ENCODE assay signal across 8 cellular contexts in genomic region chr1:77926561-77927357, GRCh38. TPM values are rescaled to one million over a fixed set of nuclear protein-coding genes. Genes with fewer than 3 reads are reported as not detected.
DNase-seq lines count a peak whose midpoint lies in the region; ATAC-seq and TF ChIP-seq lines count a peak whose summit lies in the region.
"Had no signal": no experiment of that assay in that cellular context is flagged by ENCODE, and none has a peak within 500 bp of the region (broad histone marks: within the 10 kb centered on the region; RNA-seq: fewer than 3 reads in every experiment).

No MANE protein-coding gene starts in this region.

- H3K27ac ChIP-seq in gastrocnemius medialis (peak overlapping the region; percentile 18 to 51 (median 36)), SJCRH30 (no peak overlapping the region), mammary epithelial cell (ENCODE audit: insufficient read depth, low read depth, low read length) (no peak overlapping the region)

- H3K4me3 ChIP-seq in gastrocnemius medialis (no peak overlapping the region), SJCRH30 (no peak overlapping the region), mammary epithelial cell (replicated peaks in 1 of 3; ENCODE audit: insufficient read depth in 1 of 3, low read depth in 2 of 3, low read length in 3 of 3) (no peak overlapping the region)

- DNase-seq in gastrocnemius medialis: no peak
- no peak for DNase-seq in SJCRH30
- no peak for DNase-seq in mammary epithelial cell
- no peak for DNase-seq in hypothalamus (lab: John Stamatoyannopoulos, UW)
- DNase-seq: NCI-H446 treated with DMSO at 0.1 percent for 48 hours had no signal

- no TSS peak for BruUV-seq in mammary epithelial cell (replicated peaks; lab: Mats Ljungman, UMichigan)

- H3K36me3 Mint-ChIP-seq in T-helper 1 cell treated with Interleukin-12 subunit alpha and Interleukin-12 subunit beta and Interleukin-4 antibody, amounts not matched to agents 30 μg/mL and 1 μg/mL, for 36 hours (ENCODE audit: low read depth): no peaks in the 10 kb centered on the region

- H3K9me3 ChIP-seq in gastrocnemius medialis: no peaks in the 10 kb centered on the region
- H3K9me3 ChIP-seq in SJCRH30 (replicated peaks): no peaks in the 10 kb centered on the region
- no peaks in the 10 kb centered on the region for H3K9me3 ChIP-seq in mammary epithelial cell (replicated peaks; ENCODE audit: insufficient read depth, low read length)

- dilution Hi-C loops in mammary epithelial cell (cut with HindIII; ENCODE audit: low sequenced_read_pairs): no loop called here

- no peak overlapping the region for H3K9ac ChIP-seq in mammary epithelial cell (ENCODE audit: insufficient read depth, low read length)

- peaks cover 5% of the 10 kb centered on the region for H3K27me3 Mint-ChIP-seq in T-helper 1 cell treated with Interleukin-12 subunit alpha and Interleukin-12 subunit beta and Interleukin-4 antibody, amounts not matched to agents 30 μg/mL and 1 μg/mL, for 36 hours (ENCODE audit: low read depth)

- H3K4me1 Mint-ChIP-seq in T-helper 1 cell treated with Interleukin-12 subunit alpha and Interleukin-12 subunit beta and Interleukin-4 antibody, amounts not matched to agents 30 μg/mL and 1 μg/mL, for 36 hours (ENCODE audit: low read depth): peaks cover 8% of the 10 kb centered on the region

- no peak overlapping the region for H3K4me2 ChIP-seq in mammary epithelial cell (ENCODE audit: insufficient read depth, low read depth, low read length)

- H3K79me2 ChIP-seq in mammary epithelial cell (ENCODE audit: insufficient read depth, low read length): no peaks in the 10 kb centered on the region

- intact Hi-C loops in gastrocnemius medialis (cut with DNase I; ENCODE audit: low total_unique reads): no loop called here
- intact Hi-C loops in mammary epithelial cell (cut with micrococcal nuclease): no loop called here

- no peak for TF ChIP-seq POLR2A in gastrocnemius medialis (IDR thresholded peaks at IDR 0.05)

- H3K4me1 ChIP-seq in gastrocnemius medialis (no peaks in the 10 kb centered on the region), SJCRH30 (0 out of 2 replicates have a peak, but pooled peaks cover 3% of the 10 kb centered on the region), mammary epithelial cell (ENCODE audit: insufficient read depth, low read length) (no peaks in the 10 kb centered on the region)

- no peak for TF ChIP-seq CTCF in gastrocnemius medialis (IDR thresholded peaks at IDR 0.05 in 4 of 5, conservative IDR thresholded peaks at IDR 0.05 in 1 of 5)
- no peak for TF ChIP-seq CTCF in mammary epithelial cell (conservative IDR thresholded peaks at IDR 0.05 in 1 of 2, IDR thresholded peaks at IDR 0.05 in 1 of 2; ENCODE audit: extremely low read depth in 1 of 2, insufficient read depth in 1 of 2, low read depth in 1 of 2, low read length in 2 of 2)

- in situ Hi-C loops in gastrocnemius medialis (cut with MboI; ENCODE audit: low sequenced_read_pairs in 4 of 4): no loop called here
- in situ Hi-C loops in mammary epithelial cell (cut with MboI; ENCODE audit: low sequenced_read_pairs in 2 of 2): no loop called here

- H3K4me3 Mint-ChIP-seq in T-helper 1 cell treated with Interleukin-12 subunit alpha and Interleukin-12 subunit beta and Interleukin-4 antibody, amounts not matched to agents 30 μg/mL and 1 μg/mL, for 36 hours: peak overlapping the region; percentile 69

- CTCF ChIA-PET in mammary epithelial cell (lab: Charles Lee; ENCODE audit: low non-redundant PET): no interaction called here

- no peaks in the 10 kb centered on the region for H3K27me3 ChIP-seq in gastrocnemius medialis
- H3K27me3 ChIP-seq in SJCRH30: no peaks in the 10 kb centered on the region
- H3K27me3 ChIP-seq in mammary epithelial cell (ENCODE audit: insufficient read depth, low read length): no peaks in the 10 kb centered on the region

- WGBS in mammary epithelial cell (ENCODE audit: low coverage, missing lambda C conversion rate): 86% methylated on average over 13 of the region's 13 CpGs

- no peak overlapping the region for H2AFZ ChIP-seq in mammary epithelial cell (ENCODE audit: low read depth, low read length)

- no peaks in the 10 kb centered on the region for H4K20me1 ChIP-seq in mammary epithelial cell (ENCODE audit: insufficient read depth, low read length)

- no peaks in the 10 kb centered on the region for H3K9me3 Mint-ChIP-seq in T-helper 1 cell treated with Interleukin-12 subunit alpha and Interleukin-12 subunit beta and Interleukin-4 antibody, amounts not matched to agents 30 μg/mL and 1 μg/mL, for 36 hours

- H3K27ac Mint-ChIP-seq in T-helper 1 cell treated with Interleukin-12 subunit alpha and Interleukin-12 subunit beta and Interleukin-4 antibody, amounts not matched to agents 30 μg/mL and 1 μg/mL, for 36 hours: peak overlapping the region; percentile 26

- H3K36me3 ChIP-seq in gastrocnemius medialis (peaks cover 0 to 100% of the 10 kb centered on the region in 2 donors), SJCRH30 (peaks cover 41% of the 10 kb centered on the region), mammary epithelial cell (ENCODE audit: insufficient read depth, low read length) (peaks cover 8% of the 10 kb centered on the region)

- peak; percentile 64 for ATAC-seq in GM18511 (IDR thresholded peaks at IDR 0.05; ENCODE audit: unreplicated experiment)
- peak; percentile 57 for ATAC-seq in HG02870 (IDR thresholded peaks at IDR 0.05; ENCODE audit: unreplicated experiment)
- ATAC-seq in gastrocnemius medialis: no peak

RNA-seq across cellular contexts. Expression of gene NEXN, which starts 38.3 kb away (rescaled TPM):
- total RNA-seq in gastrocnemius medialis (100 to 1,000 TPM; 105 to 297 (median 200) TPM), mammary epithelial cell (1 to 10 TPM; 6.3 to 8.2 TPM)
- total RNA-seq in SJCRH30 (2014; rRNA removed; shearing (Covaris generic)): 6.9 and 9.0 TPM in 2 replicates
- polyA plus RNA-seq in mammary epithelial cell: 1.3 TPM
- polyA minus RNA-seq in mammary epithelial cell: not detected

RNA-seq across cellular contexts. Expression of gene FUBP1, which starts 52.1 kb away (rescaled TPM):
- total RNA-seq in gastrocnemius medialis (10 to 100 TPM; 25.6 to 64.3 (median 47.8) TPM), mammary epithelial cell (100 to 1,000 TPM in 1 of 2 donors, 10 to 100 TPM in 1; 85.9 to 113 TPM)
- 261 and 295 TPM in 2 replicates for total RNA-seq in SJCRH30 (2014; rRNA removed; shearing (Covaris generic))
- 85.4 TPM for polyA plus RNA-seq in mammary epithelial cell
- polyA minus RNA-seq in mammary epithelial cell: 82.6 TPM

Comparison
In these comparisons a context has a peak if more than half of its experiments do, and no peak if none do; other contexts are left out.
1. ATAC-seq: peak in GM18511 (single experiment) and HG02870 (single experiment); none in gastrocnemius medialis (0 of 2).
2. H3K27ac ChIP-seq: peak in gastrocnemius medialis (4 of 4); none in SJCRH30 (single experiment) and mammary epithelial cell (single experiment).
3. RNA of gene NEXN, which starts 38.3 kb away (total RNA-seq): 105 to 297 TPM in gastrocnemius medialis; 6.9 to 9.0 TPM in SJCRH30 and 6.3 to 8.2 TPM in mammary epithelial cell; every median in the first group is over 10 times any median in the second.